In genomic region chr17:44444735-44445105, GRCh38 we compare ENCODE assay signal across 1 cellular context.
TF ChIP-seq lines count a peak whose summit lies in the region.

No MANE protein-coding gene starts in this region.

TF ChIP-seq in K562, 482 proteins besides CTCF, POLR2A, EP300 and RAD21 (continued from another document):
- TF ChIP-seq ZBTB40 (IDR thresholded peaks at IDR 0.05) (no peak), ZBTB40 (CRISPR knock-in tag; IDR thresholded peaks at IDR 0.05) (no peak), DDX20 (tag; IDR thresholded peaks at IDR 0.05; ENCODE audit: low read depth) (no peak), ZNF592 (IDR thresholded peaks at IDR 0.05) (0 out of 2 replicates have a peak, but pooled peaks have one; percentile 37), ZNF280A (IDR thresholded peaks at IDR 0.05; ENCODE audit: low read depth, partially characterized antibody) (no peak), ZNF584 (CRISPR knock-in tag; IDR thresholded peaks at IDR 0.05; ENCODE audit: low read depth) (no peak), ZNF407 (IDR thresholded peaks at IDR 0.05; ENCODE audit: low read depth) (no peak), ETS1 (conservative IDR thresholded peaks at IDR 0.05; ENCODE audit: control insufficient read depth, low read depth, low read length) (no peak)
